In genomic region chr2:222888716-222889115, GRCh38 we compare ENCODE assay signal across 18 cellular contexts. TPM values are rescaled to one million over a fixed set of nuclear protein-coding genes. Genes with fewer than 3 reads are reported as not detected.
A peak's percentile ranks its signal among the peaks of the same experiment; 100 is the strongest.
DNase-seq lines count a peak whose midpoint lies in the region; ATAC-seq and TF ChIP-seq lines count a peak whose summit lies in the region.
"Had no signal": no experiment of that assay in that cellular context is flagged by ENCODE, and none has a peak within 500 bp of the region (broad histone marks: within the 10 kb centered on the region; RNA-seq: fewer than 3 reads in every experiment).

No MANE protein-coding gene starts in this region.

- peak; percentile 3 for DNase-seq in DMS153 (lab: John Stamatoyannopoulos, UW)
- no peak for DNase-seq in DMS153 treated with DMSO at 0.1 percent for 48 hours (lab: John Stamatoyannopoulos, UW; ENCODE audit: unreplicated experiment)
- DNase-seq in Caco-2: no peak
- no peak for DNase-seq in RWPE2 (ENCODE audit: low spot score)
- peak; percentile 53 for DNase-seq in epithelial cell of esophagus (ENCODE audit: low read depth)
- DNase-seq in NCI-H524 treated with DMSO at 0.1 percent for 48 hours (lab: John Stamatoyannopoulos, UW): no peak
- DNase-seq in AG08396 (ENCODE audit: low spot score): no peak
- DNase-seq: CD4-positive, alpha-beta memory T cell; DMS 273 treated with DMSO at 0.1 percent for 48 hours; DMS79; GDM1; H9 had no signal

- POLR2A ChIA-PET in Caco-2 (lab: Charles Lee): no interaction called here

- ATAC-seq in RWPE2 (ENCODE audit: low read depth) (no peak), HG02870 (IDR thresholded peaks at IDR 0.05; ENCODE audit: unreplicated experiment) (no peak)
- ATAC-seq: A549 had no signal

- H3K4me1 ChIP-seq in Caco-2 (peaks cover 27% of the 10 kb centered on the region), RWPE2 (ENCODE audit: insufficient read depth, poor library complexity, severe bottlenecking) (peaks cover 77% of the 10 kb centered on the region)
- H3K4me1 ChIP-seq: BLaER1 had no signal

- H3K27me3 ChIP-seq in Caco-2 (replicated peaks; ENCODE audit: control insufficient read depth, insufficient read depth, low read length): no peaks in the 10 kb centered on the region
- no peaks in the 10 kb centered on the region for H3K27me3 ChIP-seq in RWPE2 (ENCODE audit: insufficient read depth, poor library complexity, severe bottlenecking)
- H3K27me3 ChIP-seq: BLaER1 had no signal

- H3K4me1 Mint-ChIP-seq in Caco-2 (ENCODE audit: low read depth, unreplicated experiment): peaks cover 58% of the 10 kb centered on the region

- H3K27ac Mint-ChIP-seq in Caco-2 (ENCODE audit: unreplicated experiment): no peak overlapping the region
- H3K27ac Mint-ChIP-seq: CD14-positive monocyte had no signal

- intact Hi-C loops in Caco-2 (cut with micrococcal nuclease; ENCODE audit: unreplicated experiment): no loop called here

- H3K9me3 ChIP-seq in Caco-2 (no peaks in the 10 kb centered on the region), RWPE2 (ENCODE audit: severe bottlenecking) (no peaks in the 10 kb centered on the region)
- H3K9me3 ChIP-seq: A549 had no signal

- CTCF ChIA-PET in Caco-2 (lab: Charles Lee): no interaction called here

- no peaks in the 10 kb centered on the region for H3K27me3 Mint-ChIP-seq in Caco-2 (ENCODE audit: insufficient read depth, unreplicated experiment)
- H3K27me3 Mint-ChIP-seq: CD4-positive, alpha-beta memory T cell had no signal

- H3K9me3 Mint-ChIP-seq in Caco-2 (ENCODE audit: unreplicated experiment): no peaks in the 10 kb centered on the region
- H3K9me3 Mint-ChIP-seq: CD14-positive monocyte; CD4-positive, alpha-beta memory T cell; H9 had no signal

- H3K36me3 Mint-ChIP-seq in Caco-2 (ENCODE audit: insufficient read depth, unreplicated experiment): peaks cover 16% of the 10 kb centered on the region

- no peaks in the 10 kb centered on the region; the same call in none of the 2 replicates for H3K36me3 ChIP-seq in Caco-2 (ENCODE audit: control insufficient read depth, insufficient read depth, low read length)
- H3K36me3 ChIP-seq in RWPE2 (ENCODE audit: low read depth): peaks cover 56% of the 10 kb centered on the region

- H3K27ac ChIP-seq in RWPE2 (ENCODE audit: poor library complexity, severe bottlenecking): peak overlapping the region; percentile 48
- H3K27ac ChIP-seq: 22Rv1, A549, BLaER1, HL-60 had no signal

- no peak overlapping the region for H3K4me3 ChIP-seq in Caco-2 (ENCODE audit: low read depth, low read length)
- H3K4me3 ChIP-seq in RWPE2 (ENCODE audit: severe bottlenecking): no peak overlapping the region
- H3K4me3 ChIP-seq in epithelial cell of esophagus (ENCODE audit: low read length): no peak overlapping the region
- H3K4me3 ChIP-seq: A549, BLaER1 had no signal

- no peak overlapping the region for H3K4me3 Mint-ChIP-seq in Caco-2 (ENCODE audit: unreplicated experiment)
- H3K4me3 Mint-ChIP-seq: CD14-positive monocyte; CD4-positive, alpha-beta memory T cell; H9 had no signal

- no peak for TF ChIP-seq CTCF in Caco-2 (IDR thresholded peaks at IDR 0.05; ENCODE audit: insufficient read depth in 1 of 2, low read depth in 1 of 2, low read length in 1 of 2, severe bottlenecking in 1 of 2, unreplicated experiment in 1 of 2)
- TF ChIP-seq CTCF in RWPE2 (IDR thresholded peaks at IDR 0.05; ENCODE audit: poor library complexity, severe bottlenecking): no peak
- TF ChIP-seq CTCF in epithelial cell of esophagus (IDR thresholded peaks at IDR 0.05; ENCODE audit: insufficient read depth, low read depth, low read length, missing control alignments): no peak

- TSS peak; percentile 16 for BruUV-seq in Caco-2 (replicated peaks; lab: Mats Ljungman, UMichigan)

RNA-seq across cellular contexts. Expression of gene ACSL3, which starts 27.9 kb away (rescaled TPM):
- 181 and 185 TPM in 2 replicates for total RNA-seq in Caco-2 (2022)

Comparison
In these comparisons a context has a peak if more than half of its experiments do, and no peak if none do; other contexts are left out.
1. DNase-seq: peak in DMS153 (single experiment) and epithelial cell of esophagus (single experiment); none in DMS153 treated with DMSO at 0.1 percent for 48 hours (single experiment), Caco-2 (0 of 2), RWPE2 (single experiment), NCI-H524 treated with DMSO at 0.1 percent for 48 hours (single experiment) and AG08396 (single experiment).